In the genomic region with DNA sequence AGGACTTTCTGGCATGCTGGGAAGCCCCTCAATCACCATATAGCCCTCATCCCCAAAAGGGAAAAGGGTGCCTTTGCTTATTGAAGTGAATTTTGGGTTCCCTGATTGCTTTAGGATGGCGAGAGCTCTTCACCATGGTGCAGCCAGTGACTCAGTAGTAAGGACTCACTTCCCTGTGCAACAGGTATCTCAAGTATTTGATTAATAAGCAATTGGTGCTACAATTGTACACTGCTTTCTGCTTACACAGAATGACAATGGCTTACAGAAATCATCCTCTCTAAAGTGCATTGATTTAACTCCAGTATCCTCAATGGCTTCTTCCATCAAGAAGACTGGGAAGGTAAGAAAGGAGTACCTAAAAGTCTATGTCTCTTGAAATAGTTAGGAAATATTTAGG, we compare ENCODE assay signal across 20 cellular contexts. TPM values are rescaled to one million over a fixed set of nuclear protein-coding genes. Genes with fewer than 3 reads are reported as not detected.
DNase-seq lines count a peak whose midpoint lies in the region; ATAC-seq, FAIRE-seq and TF ChIP-seq lines count a peak whose summit lies in the region.
"Had no signal": no experiment of that assay in that cellular context is flagged by ENCODE, and none has a peak within 500 bp of the region (broad histone marks: within the 10 kb centered on the region; RNA-seq: fewer than 3 reads in every experiment).

No MANE protein-coding gene starts in this region.

- CTCF ChIA-PET in A549 (lab: Yijun Ruan, JAX): no interaction called here
- CTCF ChIA-PET in PC-3 (lab: Charles Lee): interaction anchor here (0.7 kb wide), 1 partner anchor 36 kb away, joined by 3 read pairs; no protein-coding TSS in a partner anchor

- H3K27me3 ChIP-seq in PC-3 (ENCODE audit: low read length): no peaks in the 10 kb centered on the region

- H3K79me2 ChIP-seq in PC-3 (ENCODE audit: low read length): no peaks in the 10 kb centered on the region

- no peak overlapping the region for H2AFZ ChIP-seq in PC-3 (ENCODE audit: low read length)
- H2AFZ ChIP-seq: GM23338 had no signal

- H3K9me2 ChIP-seq in PC-3 (replicated peaks; ENCODE audit: low read length): no peaks in the 10 kb centered on the region

- no peak overlapping the region for H3K4me3 ChIP-seq in A549
- H3K4me3 ChIP-seq in PC-3 (ENCODE audit: low read length): no peak overlapping the region
- H3K4me3 ChIP-seq: GM23338 had no signal

- H3F3A ChIP-seq in PC-3 (ENCODE audit: low read length, unreplicated experiment): no peaks in the 10 kb centered on the region

- DNase-seq in A549 (ENCODE audit: low read depth in 1 of 2, low spot score in 1 of 2) (no peak), PC-3 (peak; percentile 12), renal cortical epithelial cell (ENCODE audit: low read depth) (peak; percentile 11), NOMO-1 (lab: John Stamatoyannopoulos, UW; ENCODE audit: unreplicated experiment in 2 of 2) (no peak), HPDE6-E6E7 (ENCODE audit: extremely low spot score) (no peak), ecto neural progenitor cell (ENCODE audit: low spot score) (no peak)
- DNase-seq: 8988T; C1 segment of cervical spinal cord; Caco-2; CD4-positive, alpha-beta memory T cell; DMS153; DMS79 treated with DMSO at 0.1 percent for 48 hours; GF-D8; H9; HFFc6 had no signal

- H3K9ac ChIP-seq in PC-3 (ENCODE audit: low read length): no peak overlapping the region

- TF ChIP-seq POLR2A in A549 (IDR thresholded peaks at IDR 0.05; ENCODE audit: low read length): no peak

- 73% methylated on average over 1 of the region's 1 CpG for WGBS in A549 (ENCODE audit: missing lambda C conversion rate)

- no peaks in the 10 kb centered on the region for H3K9me3 ChIP-seq in A549
- H3K9me3 ChIP-seq in PC-3 (ENCODE audit: low read length): no peaks in the 10 kb centered on the region
- H3K9me3 ChIP-seq: Caco-2 had no signal

- TF ChIP-seq CTCF in A549 (IDR thresholded peaks at IDR 0.05) (no peak), PC-3 (conservative IDR thresholded peaks at IDR 0.05; ENCODE audit: low read depth, low read length) (no peak)

- peak; percentile 90 for FAIRE-seq in A549 (lab: Jason Lieb, UNC)
- FAIRE-seq: GM12891, GM18507 had no signal

- no peak overlapping the region for H3K4me2 ChIP-seq in A549
- no peak overlapping the region for H3K4me2 ChIP-seq in PC-3 (ENCODE audit: low read length)
- H3K4me2 ChIP-seq: GM23338 had no signal

- TF ChIP-seq RAD21 in A549 (conservative IDR thresholded peaks at IDR 0.05 in 1 of 2, IDR thresholded peaks at IDR 0.05 in 1 of 2): no peak

- intact Hi-C loops in PC-3 (cut with micrococcal nuclease): no loop called here

- ATAC-seq in A549 (no peak), PC-3 (no peak), esophagus mucosa (peak; percentile 57)
- ATAC-seq: GM23338, HCT116 had no signal

- no peaks in the 10 kb centered on the region for H4K20me1 ChIP-seq in PC-3 (ENCODE audit: low read length)

- no peak for TF ChIP-seq EP300 in A549 (IDR thresholded peaks at IDR 0.05)

- 0 out of 3 replicates have a peak, but pooled peaks cover 4% of the 10 kb centered on the region for H3K4me1 ChIP-seq in A549
- H3K4me1 ChIP-seq in PC-3 (ENCODE audit: insufficient read depth, low read length): peaks cover 5% of the 10 kb centered on the region; the same call in 1 of the 2 replicates
- H3K4me1 ChIP-seq: Caco-2 had no signal

- no TSS peak for BruUV-seq in PC-3 (replicated peaks; lab: Mats Ljungman, UMichigan)

- H3K36me3 ChIP-seq in PC-3 (ENCODE audit: low read depth, low read length): no peaks in the 10 kb centered on the region

- POLR2A ChIA-PET in A549 (lab: Yijun Ruan, JAX): no interaction called here
- POLR2A ChIA-PET in PC-3 (lab: Charles Lee; ENCODE audit: unreplicated experiment): no interaction called here

- H3K27ac ChIP-seq in A549 (no peak overlapping the region), PC-3 (ENCODE audit: low read length) (no peak overlapping the region)

TF ChIP-seq in A549, 52 proteins besides CTCF, POLR2A, EP300 and RAD21:
- TF ChIP-seq EHF (CRISPR knock-in tag; IDR thresholded peaks at IDR 0.05) (no peak), FOXS1 (CRISPR knock-in tag; IDR thresholded peaks at IDR 0.05) (no peak), NFE2L2 (conservative IDR thresholded peaks at IDR 0.05; ENCODE audit: low read length) (no peak), ESRRA (IDR thresholded peaks at IDR 0.05; ENCODE audit: borderline replicate concordance, low read length) (no peak)
- TF ChIP-seq, protein P1, sequence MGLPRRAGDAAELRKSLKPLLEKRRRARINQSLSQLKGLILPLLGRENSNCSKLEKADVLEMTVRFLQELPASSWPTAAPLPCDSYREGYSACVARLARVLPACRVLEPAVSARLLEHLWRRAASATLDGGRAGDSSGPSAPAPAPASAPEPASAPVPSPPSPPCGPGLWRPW (IDR thresholded peaks at IDR 0.05): no peak
- TF ChIP-seq, protein P2, sequence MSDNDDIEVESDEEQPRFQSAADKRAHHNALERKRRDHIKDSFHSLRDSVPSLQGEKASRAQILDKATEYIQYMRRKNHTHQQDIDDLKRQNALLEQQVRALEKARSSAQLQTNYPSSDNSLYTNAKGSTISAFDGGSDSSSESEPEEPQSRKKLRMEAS (IDR thresholded peaks at IDR 0.05): no peak
TF ChIP-seq in A549: peak in this region for 0.

RNA-seq across cellular contexts. Expression of a gene that starts 50.1 kb away (rescaled TPM):
- polyA plus RNA-seq in A549 (2011; rRNA removed) (39.0 and 53.8 TPM in 2 replicates), A549 (2017; fragmentation: RNase III; extraction: RNeasy Plus Mini Kit Qiagen cat#74134 plus additional on column Dnase treatment) (35.2 to 36.0 TPM (median 35.3 TPM) in 3 replicates)
- 21.6 and 28.3 TPM in 2 replicates for polyA plus RNA-seq in A549 (2012; cell fraction: cytosol; rRNA removed)
- 22.8 and 27.9 TPM in 2 replicates for polyA plus RNA-seq in A549 (2012; cell fraction: nucleus; rRNA removed)
- 26.8 and 30.0 TPM in 2 replicates for polyA minus RNA-seq in A549 (2011; rRNA and poly(A)+ RNA removed)
- total RNA-seq in PC-3 (2014; rRNA removed) (12.0 and 13.9 TPM in 2 replicates), esophagus mucosa (12.4 TPM), renal cortical epithelial cell (7.1 and 26.5 TPM in 2 replicates)

Comparison
In these comparisons a context has a peak if more than half of its experiments do, and no peak if none do; other contexts are left out.
1. DNase-seq: peak in PC-3 (single experiment) and renal cortical epithelial cell (single experiment); none in A549 (0 of 2), NOMO-1 (0 of 2), HPDE6-E6E7 (single experiment) and ecto neural progenitor cell (single experiment).